ENCODE assay signal across 17 cellular contexts in genomic region chr18:9283789-9284188, GRCh38. TPM values are rescaled to one million over a fixed set of nuclear protein-coding genes. Genes with fewer than 3 reads are reported as not detected.
DNase-seq lines count a peak whose midpoint lies in the region; ATAC-seq and TF ChIP-seq lines count a peak whose summit lies in the region.
"Had no signal": no experiment of that assay in that cellular context is flagged by ENCODE, and none has a peak within 500 bp of the region (broad histone marks: within the 10 kb centered on the region; RNA-seq: fewer than 3 reads in every experiment).

No MANE protein-coding gene starts in this region.

- BruUV-seq in IMR-90 (replicated peaks; lab: Mats Ljungman, UMichigan) = no TSS peak

- H3K79me1 ChIP-seq in IMR-90 (ENCODE audit: low read depth in 1 of 2, low read length in 2 of 2) = peaks cover 3% of the 10 kb centered on the region in 2 experiments; a peak in 3 of 4 replicates

- TF ChIP-seq POLR2A in IMR-90 (IDR thresholded peaks at IDR 0.05; ENCODE audit: low read depth, low read length) = no peak

- no peak overlapping the region for H2AK9ac ChIP-seq in IMR-90 (replicated peaks; ENCODE audit: low read depth, low read length, poor library complexity)

- H3K23ac ChIP-seq in IMR-90 (ENCODE audit: low read depth, low read length) = no peak overlapping the region

- TF ChIP-seq CTCF in AG04449 (IDR thresholded peaks at IDR 0.05; ENCODE audit: insufficient read depth, low read length, missing control alignments) (no peak), IMR-90 (conservative IDR thresholded peaks at IDR 0.05; ENCODE audit: low read depth, low read length) (no peak)

- in situ Hi-C loops in IMR-90 (cut with MboI; ENCODE audit: low sequenced_read_pairs) = no loop called here

- no peak overlapping the region for H3K56ac ChIP-seq in IMR-90 (ENCODE audit: extremely low read depth, insufficient read depth, low read length)

- TF ChIP-seq RAD21 in IMR-90 (IDR thresholded peaks at IDR 0.05; ENCODE audit: low read length) = no peak

- no peak overlapping the region; the same call in 1 of the 2 replicates for H4K5ac ChIP-seq in IMR-90 (ENCODE audit: low read depth, low read length)

- no peak overlapping the region for H3K18ac ChIP-seq in IMR-90 (ENCODE audit: low read depth, low read length)

- no peak overlapping the region for H2BK120ac ChIP-seq in IMR-90 (ENCODE audit: low read depth, low read length)

- 0 out of 2 replicates have a peak overlapping the region, but pooled peaks have one; percentile 3 for H3K14ac ChIP-seq in IMR-90 (replicated peaks; ENCODE audit: low read depth, low read length)

- H2BK5ac ChIP-seq in IMR-90 (ENCODE audit: low read depth, low read length, poor library complexity, severe bottlenecking) = peak overlapping the region; percentile 26

- no peaks in the 10 kb centered on the region for H3K9me3 ChIP-seq in IMR-90 (ENCODE audit: control insufficient read depth, insufficient read depth, low read length)
- H3K9me3 ChIP-seq: BE2C, HAP-1 had no signal

- peak; percentile 54 for ATAC-seq in IMR-90 (ENCODE audit: low read depth)
- no peak for ATAC-seq in GM21360 (IDR thresholded peaks at IDR 0.05; ENCODE audit: unreplicated experiment)
- no peak for ATAC-seq in HG02642 (IDR thresholded peaks at IDR 0.05; ENCODE audit: poor library complexity, unreplicated experiment)

- H3K9me1 ChIP-seq in IMR-90 (ENCODE audit: insufficient read depth, low read length) = 0 out of 2 replicates have a peak, but pooled peaks cover 4% of the 10 kb centered on the region

- DNase-seq in AG04449 (ENCODE audit: low read depth, low spot score) = peak; percentile 10
- peak; percentile 42 for DNase-seq in IMR-90
- peak; percentile 16 for DNase-seq in astrocyte of the hippocampus (ENCODE audit: low read depth, low spot score)
- no peak for DNase-seq in activated CD4-positive, alpha-beta T cell treated with anti-CD3 and anti-CD28 coated beads for 4 hours
- DNase-seq: AML-193; BE2C; CD4-positive, alpha-beta T cell; CD8-positive, alpha-beta memory T cell; DMS 273 treated with DMSO at 0.1 percent for 48 hours; DMS79; GF-D8; GOT3 had no signal

- H3K4ac ChIP-seq in IMR-90 (ENCODE audit: low read depth, low read length) = no peak overlapping the region

- no peak overlapping the region for H2AFZ ChIP-seq in IMR-90 (replicated peaks; ENCODE audit: low read length, poor library complexity)

- H3K4me1 ChIP-seq in IMR-90 (ENCODE audit: control insufficient read depth, insufficient read depth, low read length) = no peaks in the 10 kb centered on the region
- H3K4me1 ChIP-seq: BE2C; BLaER1 treated with 17β-estradiol and CSF1 and Interleukin-3, amounts not matched to agents 10 nM and 100 nM had no signal

- POLR2A ChIA-PET in AG04449 (lab: Yijun Ruan, JAX) = no interaction called here
- POLR2A ChIA-PET in IMR-90 (lab: Charles Lee; ENCODE audit: unreplicated experiment) = no interaction called here

- H3K27me3 ChIP-seq in IMR-90 (ENCODE audit: control insufficient read depth, insufficient read depth, low read length) = no peaks in the 10 kb centered on the region
- H3K27me3 ChIP-seq: BE2C; BLaER1 treated with 17β-estradiol and CSF1 and Interleukin-3, amounts not matched to agents 10 nM and 100 nM had no signal

- H3K4me3 ChIP-seq in AG04449 (ENCODE audit: low read depth, low read length) = no peak overlapping the region
- H3K4me3 ChIP-seq in IMR-90 (ENCODE audit: insufficient read depth, low read depth, low read length) = no peak overlapping the region
- H3K4me3 ChIP-seq: BLaER1 treated with 17β-estradiol and CSF1 and Interleukin-3, amounts not matched to agents 10 nM and 100 nM; HAP-1 had no signal

- CTCF ChIA-PET in AG04449 (lab: Yijun Ruan, JAX) (no interaction called here), IMR-90 (lab: Yijun Ruan, JAX) (no interaction called here)

- H4K20me1 ChIP-seq in IMR-90 (ENCODE audit: insufficient read depth, low read length) = no peaks in the 10 kb centered on the region
- H4K20me1 ChIP-seq: BLaER1 treated with 17β-estradiol and CSF1 and Interleukin-3, amounts not matched to agents 10 nM and 100 nM had no signal

- no peak overlapping the region; a peak in 1 of 4 replicates for H4K8ac ChIP-seq in IMR-90 (ENCODE audit: low read depth in 2 of 2, low read length in 2 of 2)

- H4K91ac ChIP-seq in IMR-90 (ENCODE audit: insufficient read depth, low read depth, low read length) = no peak overlapping the region

- peaks cover 11% of the 10 kb centered on the region for H3K36me3 ChIP-seq in IMR-90 (ENCODE audit: control insufficient read depth, insufficient read depth, low read length)
- H3K36me3 ChIP-seq: BE2C, HAP-1 had no signal

- no peak overlapping the region for H2BK20ac ChIP-seq in IMR-90 (ENCODE audit: low read depth, low read length)

- no peak overlapping the region for H3K9ac ChIP-seq in IMR-90 (ENCODE audit: low read depth, low read length)
- H3K9ac ChIP-seq: BLaER1 treated with 17β-estradiol and CSF1 and Interleukin-3, amounts not matched to agents 10 nM and 100 nM had no signal

- WGBS in IMR-90 (ENCODE audit: extremely low coverage in 2 of 2, insufficient read length in 1 of 2), 2 experiments = no CpG with 5 or more reads among the region's 2 CpGs

- H3K4me2 ChIP-seq in IMR-90 (ENCODE audit: low read depth, low read length) = no peak overlapping the region
- H3K4me2 ChIP-seq: BLaER1 treated with 17β-estradiol and CSF1 and Interleukin-3, amounts not matched to agents 10 nM and 100 nM had no signal

- intact Hi-C loops in IMR-90 (cut with micrococcal nuclease) = no loop called here

- dilution Hi-C loops in IMR-90 (cut with HindIII; ENCODE audit: low sequenced_read_pairs, unreplicated experiment) = no loop called here

- H2AK5ac ChIP-seq in IMR-90 (ENCODE audit: low read depth, low read length) = no peak overlapping the region

- H2BK15ac ChIP-seq in IMR-90 (ENCODE audit: low read depth, low read length) = no peak overlapping the region

- no peak overlapping the region for H3K27ac ChIP-seq in IMR-90 (ENCODE audit: insufficient read depth, low read length)
- H3K27ac ChIP-seq: 22Rv1; BLaER1 treated with 17β-estradiol and CSF1 and Interleukin-3, amounts not matched to agents 10 nM and 100 nM had no signal

TF ChIP-seq in IMR-90, 13 proteins besides CTCF, POLR2A, EP300 and RAD21:
- TF ChIP-seq BHLHE40 (IDR thresholded peaks at IDR 0.05; ENCODE audit: low read depth, low read length) = no peak
- no peak for TF ChIP-seq MXI1 (IDR thresholded peaks at IDR 0.05; ENCODE audit: borderline replicate concordance, low read depth, low read length)
- no peak for TF ChIP-seq SMC3 (IDR thresholded peaks at IDR 0.05; ENCODE audit: low read depth, low read length)
- no peak for TF ChIP-seq NFE2L2 (IDR thresholded peaks at IDR 0.05; ENCODE audit: low read depth, low read length)
- TF ChIP-seq FOS (IDR thresholded peaks at IDR 0.05; ENCODE audit: low read depth, low read length) = no peak
- TF ChIP-seq ELK1 (IDR thresholded peaks at IDR 0.05; ENCODE audit: borderline replicate concordance, low read depth, low read length) = no peak
- no peak for TF ChIP-seq RCOR1 (IDR thresholded peaks at IDR 0.05; ENCODE audit: insufficient replicate concordance, low read length)
- no peak for TF ChIP-seq MAZ (IDR thresholded peaks at IDR 0.05; ENCODE audit: borderline replicate concordance, low read depth, low read length)
- TF ChIP-seq CHD1 (IDR thresholded peaks at IDR 0.05; ENCODE audit: low read depth, low read length) = no peak
- no peak for TF ChIP-seq CEBPB (IDR thresholded peaks at IDR 0.05; ENCODE audit: low read depth, low read length)
- TF ChIP-seq, protein P1, sequence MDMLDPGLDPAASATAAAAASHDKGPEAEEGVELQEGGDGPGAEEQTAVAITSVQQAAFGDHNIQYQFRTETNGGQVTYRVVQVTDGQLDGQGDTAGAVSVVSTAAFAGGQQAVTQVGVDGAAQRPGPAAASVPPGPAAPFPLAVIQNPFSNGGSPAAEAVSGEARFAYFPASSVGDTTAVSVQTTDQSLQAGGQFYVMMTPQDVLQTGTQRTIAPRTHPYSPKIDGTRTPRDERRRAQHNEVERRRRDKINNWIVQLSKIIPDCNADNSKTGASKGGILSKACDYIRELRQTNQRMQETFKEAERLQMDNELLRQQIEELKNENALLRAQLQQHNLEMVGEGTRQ (IDR thresholded peaks at IDR 0.05; ENCODE audit: low read depth, low read length) = no peak
- no peak for TF ChIP-seq MAFK (IDR thresholded peaks at IDR 0.05; ENCODE audit: low read depth, low read length)
- no peak for TF ChIP-seq RFX5 (IDR thresholded peaks at IDR 0.05; ENCODE audit: low read depth, low read length)

RNA-seq across cellular contexts. Expression of gene TWSG1, which starts 50.8 kb away (rescaled TPM):
- total RNA-seq in IMR-90 (2012; rRNA removed) = 115 and 151 TPM in 2 replicates
- polyA plus RNA-seq in IMR-90 (2012; rRNA removed) = 69.4 and 80.4 TPM in 2 replicates
- 40.7 and 86.9 TPM in 2 replicates for polyA plus RNA-seq in IMR-90 (2012; cell fraction: cytosol; rRNA removed)
- polyA plus RNA-seq in IMR-90 (2012; cell fraction: nucleus; rRNA removed; ENCODE audit: low replicate concordance) = 10.9 and 32.1 TPM in 2 replicates

Comparison
In these comparisons a context has a peak if more than half of its experiments do, and no peak if none do; other contexts are left out.
1. DNase-seq: peak in AG04449 (single experiment), IMR-90 (single experiment) and astrocyte of the hippocampus (single experiment); none in activated CD4-positive, alpha-beta T cell treated with anti-CD3 and anti-CD28 coated beads for 4 hours (0 of 2).